25 cellular contexts compared by ENCODE assay signal in the genomic region with DNA sequence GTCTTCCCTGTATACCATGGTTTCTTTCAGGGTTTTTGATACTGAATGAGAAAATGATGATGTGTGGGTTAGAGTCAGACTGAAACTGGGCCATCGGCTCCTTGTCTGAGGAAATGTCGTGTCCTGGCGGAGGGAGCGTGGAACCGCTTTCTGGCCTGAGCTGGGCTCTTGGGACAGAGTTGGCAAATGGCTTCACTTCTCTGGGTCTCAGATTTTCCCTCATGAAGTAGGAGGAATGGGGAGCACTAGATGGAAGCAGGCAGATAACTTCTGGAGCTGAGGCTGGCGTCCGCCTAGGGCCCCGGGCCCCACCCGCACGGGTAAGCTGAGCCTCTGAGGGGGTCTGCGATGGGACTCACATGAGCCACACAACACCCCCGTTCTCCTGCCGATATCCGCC.
DNase-seq lines count a peak whose midpoint lies in the region; ATAC-seq and TF ChIP-seq lines count a peak whose summit lies in the region.
"Had no signal": no experiment of that assay in that cellular context is flagged by ENCODE, and none has a peak within 500 bp of the region (broad histone marks: within the 10 kb centered on the region; RNA-seq: fewer than 3 reads in every experiment).

No MANE protein-coding gene starts in this region.

- no peaks in the 10 kb centered on the region for H3K36me3 Mint-ChIP-seq in activated T-cell treated with anti-CD3 and anti-CD28 coated beads, Interleukin-2, amount 50 U/mL, for 24 hours (ENCODE audit: low read depth)
- H3K36me3 Mint-ChIP-seq in activated naive CD8-positive, alpha-beta T cell treated with anti-CD3 and anti-CD28 coated beads for 36 hours: no peaks in the 10 kb centered on the region
- H3K36me3 Mint-ChIP-seq: naive thymus-derived CD4-positive, alpha-beta T cell had no signal

- H3F3A ChIP-seq in GM23248 (ENCODE audit: insufficient read depth): no peaks in the 10 kb centered on the region

- H3K27ac ChIP-seq in GM23248 (no peak overlapping the region), gastroesophageal sphincter (peak overlapping the region; percentile 88 to 95 (median 92)), mucosa of rectum (ENCODE audit: low read depth in 2 of 2, low read length in 2 of 2) (peak overlapping the region; percentile 31 to 33), stomach (peak overlapping the region in 4 of 5 donors; percentile 56 to 88 (median 81))
- H3K27ac ChIP-seq: A549, epithelial cell of prostate had no signal

- TF ChIP-seq POLR2A in gastroesophageal sphincter (IDR thresholded peaks at IDR 0.05): no peak
- TF ChIP-seq POLR2A in stomach (IDR thresholded peaks at IDR 0.05): no peak

- no peak for DNase-seq in GM23248
- no peak for DNase-seq in stomach
- no peak for DNase-seq in NCI-H146 (lab: John Stamatoyannopoulos, UW)
- DNase-seq in activated T-cell treated with anti-CD3 and anti-CD28 coated beads, Interleukin-2, amount 50 U/mL, for 24 hours: no peak
- no peak for DNase-seq in activated naive CD8-positive, alpha-beta T cell treated with anti-CD3 and anti-CD28 coated beads for 36 hours
- DNase-seq: activated CD4-positive, alpha-beta memory T cell treated with anti-CD3 and anti-CD28 coated beads, Interleukin-2, amount 10 ng/mL, durations not matched to agents 7 days and 5 days; activated CD4-positive, CD25-positive, alpha-beta regulatory T cell; activated gamma-delta T cell treated with Interleukin-2 at 50 U/mL for 16 hours; amniotic stem cell; COR-L47; foreskin melanocyte; HFFc6; kidney; naive thymus-derived CD4-positive, alpha-beta T cell; NCI-H1092; NCI-H2029 treated with DMSO at 0.1 percent for 48 hours; NCI-H226; NCI-H774; T1000 had no signal

- peaks cover 22% of the 10 kb centered on the region for H3K27me3 Mint-ChIP-seq in activated T-cell treated with anti-CD3 and anti-CD28 coated beads, Interleukin-2, amount 50 U/mL, for 24 hours
- peaks cover 5% of the 10 kb centered on the region for H3K27me3 Mint-ChIP-seq in activated naive CD8-positive, alpha-beta T cell treated with anti-CD3 and anti-CD28 coated beads for 36 hours

- H3K9me3 ChIP-seq in GM23248 (ENCODE audit: low read depth) (no peaks in the 10 kb centered on the region), gastroesophageal sphincter (no peaks in the 10 kb centered on the region), mucosa of rectum (ENCODE audit: control insufficient read depth in 2 of 2, low read length in 2 of 2) (no peaks in the 10 kb centered on the region), stomach (no peaks in the 10 kb centered on the region)
- H3K9me3 ChIP-seq: A549 had no signal

- H3K27ac Mint-ChIP-seq in activated T-cell treated with anti-CD3 and anti-CD28 coated beads, Interleukin-2, amount 50 U/mL, for 24 hours: no peak overlapping the region
- H3K27ac Mint-ChIP-seq in activated naive CD8-positive, alpha-beta T cell treated with anti-CD3 and anti-CD28 coated beads for 36 hours: no peak overlapping the region
- H3K27ac Mint-ChIP-seq: activated CD4-positive, alpha-beta memory T cell treated with anti-CD3 and anti-CD28 coated beads, Interleukin-2, amount 10 ng/mL, durations not matched to agents 7 days and 5 days; HFFc6; naive thymus-derived CD4-positive, alpha-beta T cell had no signal

- H3K4me3 ChIP-seq in GM23248: no peak overlapping the region
- H3K4me3 ChIP-seq in gastroesophageal sphincter: peak overlapping the region; percentile 8 to 11
- H3K4me3 ChIP-seq in mucosa of rectum (ENCODE audit: low read length in 2 of 2): no peak overlapping the region
- H3K4me3 ChIP-seq in stomach: no peak overlapping the region
- H3K4me3 ChIP-seq: A549 had no signal

- intact Hi-C loops in stomach (cut with DNase I; ENCODE audit: low total_unique reads): no loop called here

- H3K36me3 ChIP-seq in GM23248 (ENCODE audit: low read depth) (no peaks in the 10 kb centered on the region), gastroesophageal sphincter (no peaks in the 10 kb centered on the region), mucosa of rectum (ENCODE audit: control insufficient read depth in 2 of 2, insufficient read depth in 2 of 2, low read length in 2 of 2) (no peaks in the 10 kb centered on the region), stomach (no peaks in the 10 kb centered on the region)

- 30 to 37% methylated on average over 14 of the region's 14 CpGs for WGBS in GM23248 (ENCODE audit: low coverage in 1 of 2, low lambda C conversion rate in 2 of 2, missing lambda C conversion rate in 2 of 2), 2 experiments
- 40 to 47% methylated on average over 3 to 8 of the region's 14 CpGs for WGBS in gastroesophageal sphincter (ENCODE audit: low coverage in 1 of 2), 2 donors
- 72 to 94% (median 92%) methylated on average over 7 to 14 of the region's 14 CpGs for WGBS in stomach, 5 donors

- H3K4me2 ChIP-seq in GM23248 (ENCODE audit: unreplicated experiment): no peak overlapping the region
- H3K4me2 ChIP-seq: A549 had no signal

- TF ChIP-seq EP300 in gastroesophageal sphincter (IDR thresholded peaks at IDR 0.05): no peak
- TF ChIP-seq EP300 in stomach (IDR thresholded peaks at IDR 0.05): no peak

- H3K4me3 Mint-ChIP-seq in activated T-cell treated with anti-CD3 and anti-CD28 coated beads, Interleukin-2, amount 50 U/mL, for 24 hours: no peak overlapping the region
- no peak overlapping the region for H3K4me3 Mint-ChIP-seq in activated naive CD8-positive, alpha-beta T cell treated with anti-CD3 and anti-CD28 coated beads for 36 hours
- H3K4me3 Mint-ChIP-seq: activated CD4-positive, alpha-beta memory T cell treated with anti-CD3 and anti-CD28 coated beads, Interleukin-2, amount 10 ng/mL, durations not matched to agents 7 days and 5 days; central memory CD8-positive, alpha-beta T cell; HFFc6; naive thymus-derived CD4-positive, alpha-beta T cell had no signal

- in situ Hi-C loops in GM23248 (cut with MboI): no loop called here

- H3K9ac ChIP-seq in GM23248 (no peak overlapping the region), mucosa of rectum (ENCODE audit: low read depth in 1 of 2, low read length in 2 of 2) (no peak overlapping the region)

- H2AFZ ChIP-seq in GM23248: 0 out of 2 replicates have a peak overlapping the region, but pooled peaks have one; percentile 60

- no peaks in the 10 kb centered on the region for H3K9me2 ChIP-seq in GM23248 (ENCODE audit: insufficient read depth)

- ATAC-seq in gastroesophageal sphincter (peak; percentile 38), HG03280 (IDR thresholded peaks at IDR 0.05; ENCODE audit: unreplicated experiment) (no peak)
- ATAC-seq: A549; naive thymus-derived CD4-positive, alpha-beta T cell had no signal

- no peaks in the 10 kb centered on the region for H3K9me3 Mint-ChIP-seq in activated T-cell treated with anti-CD3 and anti-CD28 coated beads, Interleukin-2, amount 50 U/mL, for 24 hours
- no peaks in the 10 kb centered on the region for H3K9me3 Mint-ChIP-seq in activated naive CD8-positive, alpha-beta T cell treated with anti-CD3 and anti-CD28 coated beads for 36 hours
- H3K9me3 Mint-ChIP-seq: activated CD4-positive, alpha-beta memory T cell treated with anti-CD3 and anti-CD28 coated beads, Interleukin-2, amount 10 ng/mL, durations not matched to agents 7 days and 5 days; central memory CD8-positive, alpha-beta T cell; HFFc6 had no signal

- H3K4me1 Mint-ChIP-seq in activated T-cell treated with anti-CD3 and anti-CD28 coated beads, Interleukin-2, amount 50 U/mL, for 24 hours (ENCODE audit: low read depth): no peaks in the 10 kb centered on the region
- H3K4me1 Mint-ChIP-seq in activated naive CD8-positive, alpha-beta T cell treated with anti-CD3 and anti-CD28 coated beads for 36 hours: no peaks in the 10 kb centered on the region
- H3K4me1 Mint-ChIP-seq: activated CD4-positive, alpha-beta memory T cell treated with anti-CD3 and anti-CD28 coated beads, Interleukin-2, amount 10 ng/mL, durations not matched to agents 7 days and 5 days; central memory CD8-positive, alpha-beta T cell; naive thymus-derived CD4-positive, alpha-beta T cell had no signal

- peak in 2 of 4 experiments; percentile 24 to 33 for TF ChIP-seq CTCF in gastroesophageal sphincter (IDR thresholded peaks at IDR 0.05)
- no peak for TF ChIP-seq CTCF in stomach (IDR thresholded peaks at IDR 0.05)

- H4K20me1 ChIP-seq in GM23248 (ENCODE audit: insufficient read depth): no peaks in the 10 kb centered on the region

- H3K4me1 ChIP-seq in GM23248 (ENCODE audit: insufficient read depth) (no peaks in the 10 kb centered on the region), gastroesophageal sphincter (peaks cover 12 to 41% (median 15%) of the 10 kb centered on the region in 3 donors), mucosa of rectum (ENCODE audit: control insufficient read depth in 2 of 2, insufficient read depth in 2 of 2, low read length in 2 of 2) (peaks cover 2 to 4% of the 10 kb centered on the region in 2 donors), stomach (peaks cover 10 to 40% (median 22%) of the 10 kb centered on the region in 4 donors)
- H3K4me1 ChIP-seq: A549 had no signal

- no peaks in the 10 kb centered on the region for H3K27me3 ChIP-seq in GM23248 (replicated peaks; ENCODE audit: insufficient read depth)
- no peaks in the 10 kb centered on the region for H3K27me3 ChIP-seq in gastroesophageal sphincter
- H3K27me3 ChIP-seq in mucosa of rectum (ENCODE audit: control insufficient read depth in 2 of 2, insufficient read depth in 2 of 2, low read length in 2 of 2): no peaks in the 10 kb centered on the region
- H3K27me3 ChIP-seq in stomach: no peaks in the 10 kb centered on the region

- no peaks in the 10 kb centered on the region for H3K79me2 ChIP-seq in GM23248 (ENCODE audit: insufficient read depth)

Comparison
In these comparisons a context has a peak if more than half of its experiments do, and no peak if none do; other contexts are left out.
1. H3K4me3 ChIP-seq: peak in gastroesophageal sphincter (2 of 2); none in GM23248 (single experiment), mucosa of rectum (0 of 2) and stomach (0 of 4).